19 cellular contexts compared by ENCODE assay signal in genomic region chr11:27757953-27758352, GRCh38. TPM values are rescaled to one million over a fixed set of nuclear protein-coding genes. Genes with fewer than 3 reads are reported as not detected.
DNase-seq lines count a peak whose midpoint lies in the region; ATAC-seq and TF ChIP-seq lines count a peak whose summit lies in the region.
"Had no signal": no experiment of that assay in that cellular context is flagged by ENCODE, and none has a peak within 500 bp of the region (broad histone marks: within the 10 kb centered on the region; RNA-seq: fewer than 3 reads in every experiment).

No MANE protein-coding gene starts in this region.

- intact Hi-C loops in activated CD8-positive, alpha-beta T cell treated with anti-CD3 and anti-CD28 coated beads for 36 hours (cut with micrococcal nuclease) = no loop called here

- no peaks in the 10 kb centered on the region for H3K4me1 Mint-ChIP-seq in activated T-helper 17 cell treated with anti-CD3 and anti-CD28 coated beads, Interleukin-2, amount 50 U/mL, for 72 hours
- H3K4me1 Mint-ChIP-seq in activated CD8-positive, alpha-beta T cell treated with anti-CD3 and anti-CD28 coated beads for 36 hours (ENCODE audit: low read depth) = no peaks in the 10 kb centered on the region
- H3K4me1 Mint-ChIP-seq: activated naive CD4-positive, alpha-beta T cell treated with anti-CD3 and anti-CD28 coated beads, Interleukin-2, amount 50 U/mL, for 24 hours; stimulated activated naive B cell treated with anti-CD40 and anti-IgM and Interleukin-4, amounts not matched to agents 10 μg/mL and 1 μg/mL and 100 μg/mL, for 72 hours had no signal

- TF ChIP-seq CTCF in BJ (IDR thresholded peaks at IDR 0.05; ENCODE audit: insufficient read depth, low read depth, low read length) (no peak), astrocyte of the cerebellum (IDR thresholded peaks at IDR 0.05; ENCODE audit: low read depth, low read length, missing control alignments) (no peak)
- TF ChIP-seq CTCF in activated CD8-positive, alpha-beta T cell treated with anti-CD3 and anti-CD28 coated beads for 36 hours (IDR thresholded peaks at IDR 0.05) = no peak

- H3K4me3 ChIP-seq in BJ (ENCODE audit: low read depth, low read length) (no peak overlapping the region), astrocyte of the cerebellum (ENCODE audit: low read depth, low read length) (no peak overlapping the region)
- H3K4me3 ChIP-seq: uterus had no signal

- in situ Hi-C loops in astrocyte of the cerebellum (cut with HindIII; ENCODE audit: low sequenced_read_pairs) = no loop called here

- CTCF ChIA-PET in BJ (lab: Yijun Ruan, JAX) = interaction anchor here (1.0 kb wide), 1 partner anchor 13 kb away, joined by 3 read pairs; no protein-coding TSS in a partner anchor
- CTCF ChIA-PET in activated CD8-positive, alpha-beta T cell treated with anti-CD3 and anti-CD28 coated beads for 36 hours (lab: Charles Lee) = no interaction called here

- no peak overlapping the region for H3K4me3 Mint-ChIP-seq in activated T-helper 17 cell treated with anti-CD3 and anti-CD28 coated beads, Interleukin-2, amount 50 U/mL, for 72 hours
- H3K4me3 Mint-ChIP-seq in activated CD8-positive, alpha-beta T cell treated with anti-CD3 and anti-CD28 coated beads for 36 hours = no peak overlapping the region
- H3K4me3 Mint-ChIP-seq: activated naive CD4-positive, alpha-beta T cell treated with anti-CD3 and anti-CD28 coated beads, Interleukin-2, amount 50 U/mL, for 24 hours; stimulated activated naive B cell treated with anti-CD40 and anti-IgM and Interleukin-4, amounts not matched to agents 10 μg/mL and 1 μg/mL and 100 μg/mL, for 72 hours had no signal

- H3K36me3 Mint-ChIP-seq in activated T-helper 17 cell treated with anti-CD3 and anti-CD28 coated beads, Interleukin-2, amount 50 U/mL, for 72 hours (ENCODE audit: low read depth) = no peaks in the 10 kb centered on the region
- H3K36me3 Mint-ChIP-seq in activated CD8-positive, alpha-beta T cell treated with anti-CD3 and anti-CD28 coated beads for 36 hours (ENCODE audit: low read depth) = no peaks in the 10 kb centered on the region
- H3K36me3 Mint-ChIP-seq: activated naive CD4-positive, alpha-beta T cell treated with anti-CD3 and anti-CD28 coated beads, Interleukin-2, amount 50 U/mL, for 24 hours; stimulated activated naive B cell treated with anti-CD40 and anti-IgM and Interleukin-4, amounts not matched to agents 10 μg/mL and 1 μg/mL and 100 μg/mL, for 72 hours had no signal

- ATAC-seq in activated T-helper 17 cell treated with anti-CD3 and anti-CD28 coated beads, Interleukin-2, amount 50 U/mL, for 72 hours (replicated peaks) = no peak
- no peak for ATAC-seq in GM21576 (IDR thresholded peaks at IDR 0.05; ENCODE audit: unreplicated experiment)
- ATAC-seq in activated CD8-positive, alpha-beta T cell treated with anti-CD3 and anti-CD28 coated beads for 36 hours = no peak
- ATAC-seq: stimulated activated naive B cell treated with anti-CD40 and anti-IgM and Interleukin-4, amounts not matched to agents 10 μg/mL and 1 μg/mL and 100 μg/mL, for 72 hours had no signal

- H3K27me3 Mint-ChIP-seq in activated T-helper 17 cell treated with anti-CD3 and anti-CD28 coated beads, Interleukin-2, amount 50 U/mL, for 72 hours = no peaks in the 10 kb centered on the region
- no peaks in the 10 kb centered on the region for H3K27me3 Mint-ChIP-seq in activated CD8-positive, alpha-beta T cell treated with anti-CD3 and anti-CD28 coated beads for 36 hours
- H3K27me3 Mint-ChIP-seq: stimulated activated naive B cell treated with anti-CD40 and anti-IgM and Interleukin-4, amounts not matched to agents 10 μg/mL and 1 μg/mL and 100 μg/mL, for 72 hours had no signal

- H3K27me3 ChIP-seq in BJ (ENCODE audit: control insufficient read depth, insufficient read depth, low read length) = no peaks in the 10 kb centered on the region
- H3K27me3 ChIP-seq: uterus had no signal

- H3K36me3 ChIP-seq in BJ (ENCODE audit: control insufficient read depth, insufficient read depth, low read length) = no peaks in the 10 kb centered on the region
- H3K36me3 ChIP-seq: uterus had no signal

- DNase-seq in BJ (ENCODE audit: low read depth) = peak; percentile 24
- peak; percentile 99 for DNase-seq in M059J (ENCODE audit: low read depth)
- DNase-seq in astrocyte of the cerebellum (ENCODE audit: low read depth) = peak; percentile 95
- DNase-seq in iris pigment epithelial cell (ENCODE audit: low read depth) = peak; percentile 76
- no peak for DNase-seq in activated CD8-positive, alpha-beta T cell treated with anti-CD3 and anti-CD28 coated beads for 36 hours
- DNase-seq in putamen (ENCODE audit: low spot score) = no peak
- DNase-seq: cortex of kidney; foreskin melanocyte; H7; NCI-H1417; NCI-H69; retina; Right ventricle myocardium superior; stimulated activated CD4-positive, alpha-beta T cell treated with anti-CD3 and anti-CD28 coated beads, Interleukin-4, amount 100 ng/mL, for 1 hour; stimulated activated naive B cell treated with anti-CD40 and anti-IgM and Interleukin-4, amounts not matched to agents 10 μg/mL and 1 μg/mL and 100 μg/mL, for 72 hours; uterus had no signal

- H3K27ac Mint-ChIP-seq in activated T-helper 17 cell treated with anti-CD3 and anti-CD28 coated beads, Interleukin-2, amount 50 U/mL, for 72 hours = no peak overlapping the region
- no peak overlapping the region for H3K27ac Mint-ChIP-seq in activated CD8-positive, alpha-beta T cell treated with anti-CD3 and anti-CD28 coated beads for 36 hours
- H3K27ac Mint-ChIP-seq: activated naive CD4-positive, alpha-beta T cell treated with anti-CD3 and anti-CD28 coated beads, Interleukin-2, amount 50 U/mL, for 24 hours; stimulated activated naive B cell treated with anti-CD40 and anti-IgM and Interleukin-4, amounts not matched to agents 10 μg/mL and 1 μg/mL and 100 μg/mL, for 72 hours had no signal

- POLR2A ChIA-PET in BJ (lab: Charles Lee) = no interaction called here
- POLR2A ChIA-PET in activated CD8-positive, alpha-beta T cell treated with anti-CD3 and anti-CD28 coated beads for 36 hours (lab: Charles Lee) = no interaction called here

- H3K9me3 Mint-ChIP-seq in activated T-helper 17 cell treated with anti-CD3 and anti-CD28 coated beads, Interleukin-2, amount 50 U/mL, for 72 hours = no peaks in the 10 kb centered on the region
- H3K9me3 Mint-ChIP-seq in activated CD8-positive, alpha-beta T cell treated with anti-CD3 and anti-CD28 coated beads for 36 hours = no peaks in the 10 kb centered on the region
- H3K9me3 Mint-ChIP-seq: activated naive CD4-positive, alpha-beta T cell treated with anti-CD3 and anti-CD28 coated beads, Interleukin-2, amount 50 U/mL, for 24 hours had no signal

RNA-seq across cellular contexts. Expression of gene BDNF, which starts 57.7 kb away (rescaled TPM):
- 47.4 and 62.6 TPM in 2 replicates for polyA plus RNA-seq in BJ (2011; rRNA removed)
- polyA minus RNA-seq in BJ (2011; rRNA and poly(A)+ RNA removed) = 40.8 and 46.9 TPM in 2 replicates
- 35.4 and 46.9 TPM in 2 replicates for total RNA-seq in M059J (2014; rRNA removed; shearing (Covaris generic))
- total RNA-seq in activated T-helper 17 cell treated with anti-CD3 and anti-CD28 coated beads, Interleukin-2, amount 50 U/mL, for 72 hours = not detected
- total RNA-seq in activated CD8-positive, alpha-beta T cell treated with anti-CD3 and anti-CD28 coated beads for 36 hours = not detected

Comparison
In these comparisons a context has a peak if more than half of its experiments do, and no peak if none do; other contexts are left out.
1. DNase-seq: peak in BJ (single experiment), M059J (single experiment), astrocyte of the cerebellum (single experiment) and iris pigment epithelial cell (single experiment); none in activated CD8-positive, alpha-beta T cell treated with anti-CD3 and anti-CD28 coated beads for 36 hours (single experiment) and putamen (single experiment).
2. RNA of gene BDNF, which starts 57.7 kb away (total RNA-seq): 35.4 to 46.9 TPM in M059J; not detected in activated CD8-positive, alpha-beta T cell treated with anti-CD3 and anti-CD28 coated beads for 36 hours and not detected in activated T-helper 17 cell treated with anti-CD3 and anti-CD28 coated beads, Interleukin-2, amount 50 U/mL, for 72 hours; every median in the first group is over 10 times any median in the second.